8 cellular contexts compared by ENCODE assay signal in genomic region chr7:44967571-44968446, GRCh38. TPM values are rescaled to one million over a fixed set of nuclear protein-coding genes. Genes with fewer than 3 reads are reported as not detected.
A peak's percentile ranks its signal among the peaks of the same experiment; 100 is the strongest.
DNase-seq lines count a peak whose midpoint lies in the region; ATAC-seq and TF ChIP-seq lines count a peak whose summit lies in the region.

No MANE protein-coding gene starts in this region.

- no peak for TF ChIP-seq POLR2A in esophagus muscularis mucosa (IDR thresholded peaks at IDR 0.05; ENCODE audit: low read depth)

- no peaks in the 10 kb centered on the region for H3K27me3 ChIP-seq in effector memory CD4-positive, alpha-beta T cell (replicated peaks; ENCODE audit: control insufficient read depth, insufficient read depth, low read length, poor library complexity, severe bottlenecking)
- H3K27me3 ChIP-seq in esophagus muscularis mucosa, result peaks cover 0 to 9% (median 0%) of the 10 kb centered on the region in 4 donors

- TF ChIP-seq CTCF in osteocyte (IDR thresholded peaks at IDR 0.05), result peak; percentile 29
- peak in 1 of 3 experiments; percentile 19 for TF ChIP-seq CTCF in esophagus muscularis mucosa (IDR thresholded peaks at IDR 0.05)

- intact Hi-C loops in esophagus muscularis mucosa (cut with DNase I), result no loop called here

- TF ChIP-seq EP300 in esophagus muscularis mucosa (IDR thresholded peaks at IDR 0.05), result no peak

- H3K9me3 Mint-ChIP-seq in osteocyte (ENCODE audit: unreplicated experiment), result no peaks in the 10 kb centered on the region

- no peaks in the 10 kb centered on the region for H3K9me3 ChIP-seq in effector memory CD4-positive, alpha-beta T cell (ENCODE audit: control insufficient read depth, low read length)
- H3K9me3 ChIP-seq in esophagus muscularis mucosa, result no peaks in the 10 kb centered on the region

- H3K27ac Mint-ChIP-seq in osteocyte (ENCODE audit: unreplicated experiment), result no peak overlapping the region

- ATAC-seq in HG02938 (IDR thresholded peaks at IDR 0.05; ENCODE audit: unreplicated experiment), result no peak

- 69% methylated on average over 16 of the region's 18 CpGs for WGBS in esophagus muscularis mucosa

- H3K27ac ChIP-seq in effector memory CD4-positive, alpha-beta T cell (ENCODE audit: insufficient read depth, low read length, poor library complexity, severe bottlenecking), result peak overlapping the region; percentile 18
- no peak overlapping the region for H3K27ac ChIP-seq in esophagus muscularis mucosa (replicated peaks in 1 of 4)

- no peak overlapping the region for H3K4me3 ChIP-seq in effector memory CD4-positive, alpha-beta T cell (ENCODE audit: insufficient read depth, low read depth, low read length, poor library complexity, severe bottlenecking)
- H3K4me3 ChIP-seq in esophagus muscularis mucosa, result no peak overlapping the region

- peaks cover 84% of the 10 kb centered on the region for H3K36me3 ChIP-seq in effector memory CD4-positive, alpha-beta T cell (ENCODE audit: control insufficient read depth, insufficient read depth, low read length)
- H3K36me3 ChIP-seq in esophagus muscularis mucosa, result no peaks in the 10 kb centered on the region

- H3K4me3 Mint-ChIP-seq in osteocyte (ENCODE audit: unreplicated experiment), result no peak overlapping the region

- DNase-seq in D341Med (ENCODE audit: low spot score), result peak; percentile 29
- peak; percentile 44 for DNase-seq in M059J (ENCODE audit: low read depth)
- DNase-seq in effector memory CD4-positive, alpha-beta T cell, result no peak
- DNase-seq in osteocyte (ENCODE audit: extremely low spot score, unreplicated experiment), result no peak
- DNase-seq in activated CD4-positive, alpha-beta T cell treated with anti-CD3 and anti-CD28 coated beads for 1 hour, result no peak
- no peak for DNase-seq in esophagus muscularis mucosa (ENCODE audit: extremely low spot score)
- DNase-seq in Ammon's horn (ENCODE audit: low spot score), result no peak

- no peaks in the 10 kb centered on the region for H3K4me1 Mint-ChIP-seq in osteocyte (ENCODE audit: unreplicated experiment)

- no peaks in the 10 kb centered on the region for H3K4me1 ChIP-seq in effector memory CD4-positive, alpha-beta T cell (ENCODE audit: control insufficient read depth, insufficient read depth, low read length, poor library complexity, severe bottlenecking)
- H3K4me1 ChIP-seq in esophagus muscularis mucosa, result peaks cover 3 to 6% (median 5%) of the 10 kb centered on the region in 4 donors

- H3K27me3 Mint-ChIP-seq in osteocyte (ENCODE audit: unreplicated experiment), result no peaks in the 10 kb centered on the region

- H3K36me3 Mint-ChIP-seq in osteocyte (ENCODE audit: unreplicated experiment), result no peaks in the 10 kb centered on the region

RNA-seq across cellular contexts. Expression of gene MYO1G, which starts 11.0 kb away (rescaled TPM):
- not detected in 2 replicates for total RNA-seq in M059J (2014; rRNA removed; shearing (Covaris generic))
- total RNA-seq in osteocyte, result 0.05 TPM in 1 of 2 replicates, not detected in the other
- total RNA-seq in esophagus muscularis mucosa, result 1 to 10 TPM in 3 of 4 donors, under 1 TPM in 1; 0.78 to 6.8 (median 3.1) TPM

RNA-seq across cellular contexts. Expression of gene CCM2, which starts 32.2 kb away (rescaled TPM):
- total RNA-seq in M059J (2014; rRNA removed; shearing (Covaris generic)), result 44.4 and 71.1 TPM in 2 replicates
- total RNA-seq in osteocyte (41.4 and 42.3 TPM in 2 replicates), esophagus muscularis mucosa (10 to 100 TPM; 40.3 to 61.7 (median 49.4) TPM)

Comparison
In these comparisons a context has a peak if more than half of its experiments do, and no peak if none do; other contexts are left out.
1. DNase-seq: peak in D341Med (single experiment) and M059J (single experiment); none in effector memory CD4-positive, alpha-beta T cell (0 of 3), osteocyte (single experiment), activated CD4-positive, alpha-beta T cell treated with anti-CD3 and anti-CD28 coated beads for 1 hour (single experiment), esophagus muscularis mucosa (single experiment) and Ammon's horn (single experiment).